1 cellular context compared by ENCODE assay signal in the genomic region with DNA sequence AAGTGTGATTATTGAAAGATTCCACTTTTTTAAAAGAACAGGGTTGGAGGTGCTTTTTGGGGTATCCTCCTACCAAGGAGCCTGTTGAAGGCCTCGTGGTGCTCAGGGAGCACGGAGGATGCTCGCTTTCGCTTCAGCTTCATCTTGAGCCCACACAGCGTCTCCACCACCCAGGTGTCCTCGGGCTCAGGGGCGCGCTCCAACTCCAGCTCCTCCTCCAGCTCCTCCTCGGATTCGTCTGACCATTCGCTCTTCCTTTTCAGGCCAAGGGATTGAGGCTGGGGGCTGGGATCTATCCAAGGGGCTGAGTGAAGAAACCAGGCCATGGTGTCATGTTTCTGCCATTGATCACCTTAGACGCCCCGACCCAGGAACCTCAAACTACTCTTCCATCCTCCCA.
TF ChIP-seq lines count a peak whose summit lies in the region.

No MANE protein-coding gene starts in this region.

TF ChIP-seq in H1, 55 proteins besides CTCF, POLR2A, EP300 and RAD21:
- TF ChIP-seq BCL11A (IDR thresholded peaks at IDR 0.05; ENCODE audit: low read depth in 2 of 2, low read length in 2 of 2) (no peak), FOSL1 (IDR thresholded peaks at IDR 0.05; ENCODE audit: insufficient read depth, low read depth, low read length) (no peak), HDAC2 (IDR thresholded peaks at IDR 0.05; ENCODE audit: borderline replicate concordance in 1 of 2, low read depth in 2 of 2, low read length in 2 of 2) (no peak), E2F6 (IDR thresholded peaks at IDR 0.05) (no peak), RBBP5 (IDR thresholded peaks at IDR 0.05; ENCODE audit: borderline replicate concordance, low read depth, low read length) (no peak), KDM1A (IDR thresholded peaks at IDR 0.05; ENCODE audit: borderline replicate concordance, low read length) (no peak), ZNF274 (IDR thresholded peaks at IDR 0.05; ENCODE audit: borderline replicate concordance, extremely low read depth, low read length) (no peak), NRF1 (IDR thresholded peaks at IDR 0.05; ENCODE audit: low read depth, low read length) (no peak), RXRA (IDR thresholded peaks at IDR 0.05; ENCODE audit: insufficient read depth, low read depth, low read length) (no peak), RNF2 (IDR thresholded peaks at IDR 0.05; ENCODE audit: borderline replicate concordance, low read depth, low read length, missing control alignments, poor library complexity, severe bottlenecking) (no peak), TCF12 (IDR thresholded peaks at IDR 0.05; ENCODE audit: low read depth, low read length) (no peak), TBP (IDR thresholded peaks at IDR 0.05; ENCODE audit: low read depth, low read length) (no peak), SIRT6 (IDR thresholded peaks at IDR 0.05; ENCODE audit: low read length) (no peak), TAF7 (optimal IDR thresholded peaks at IDR 0.05; ENCODE audit: borderline replicate concordance, low read depth, low read length) (no peak), ATF2 (IDR thresholded peaks at IDR 0.05; ENCODE audit: low read length) (no peak), SIX5 (IDR thresholded peaks at IDR 0.05; ENCODE audit: low read depth, low read length) (no peak), CREB1 (IDR thresholded peaks at IDR 0.05) (no peak), SUZ12 (IDR thresholded peaks at IDR 0.05; ENCODE audit: low read length) (no peak), SP4 (IDR thresholded peaks at IDR 0.05; ENCODE audit: low read length) (no peak)
- TF ChIP-seq, protein P1, sequence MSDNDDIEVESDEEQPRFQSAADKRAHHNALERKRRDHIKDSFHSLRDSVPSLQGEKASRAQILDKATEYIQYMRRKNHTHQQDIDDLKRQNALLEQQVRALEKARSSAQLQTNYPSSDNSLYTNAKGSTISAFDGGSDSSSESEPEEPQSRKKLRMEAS (IDR thresholded peaks at IDR 0.05) = no peak
